Comparison of ENCODE assay signal across 8 cellular contexts in the genomic region with DNA sequence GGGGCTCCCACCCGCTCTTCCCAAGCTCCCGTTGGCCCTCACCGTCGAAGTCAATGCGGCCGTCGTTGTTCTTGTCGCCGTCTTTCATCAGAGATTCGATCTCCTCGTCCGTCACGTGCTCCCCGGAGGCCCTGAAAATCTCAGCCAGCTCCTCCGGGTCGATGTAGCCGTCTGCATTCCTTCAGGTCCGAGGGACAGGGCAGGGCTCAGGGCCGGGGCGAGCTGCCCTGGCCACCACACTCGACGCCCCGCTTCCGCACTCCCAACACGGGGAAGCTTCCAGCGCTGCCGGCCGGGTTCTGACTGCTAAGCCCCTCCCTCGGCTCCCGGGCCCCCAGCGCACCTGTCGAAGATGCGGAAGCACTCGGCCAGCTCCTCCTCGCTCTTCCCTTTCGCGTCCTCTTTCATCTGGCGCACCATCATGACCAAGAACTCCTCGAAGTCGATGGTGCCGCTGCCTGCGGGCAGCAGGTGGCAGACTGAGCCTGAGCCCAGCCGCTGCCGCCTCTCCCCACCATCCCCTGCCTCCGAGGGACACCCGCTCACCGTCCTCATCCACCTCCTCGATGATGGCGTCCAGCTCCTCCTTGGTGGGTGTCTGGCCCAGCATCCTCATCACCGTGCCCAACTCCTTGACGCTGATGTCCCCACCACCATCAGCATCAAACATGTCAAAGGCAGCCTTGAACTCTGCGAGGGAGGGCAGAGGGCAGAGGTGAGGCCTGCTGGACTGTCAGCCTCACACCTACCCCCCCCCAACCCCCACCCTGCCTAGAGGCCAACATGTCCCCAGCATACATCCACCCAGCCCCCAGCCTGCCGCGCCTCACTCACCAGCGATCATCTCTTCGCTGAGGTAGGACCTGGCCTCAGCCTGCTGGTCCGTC. TPM values are rescaled to one million over a fixed set of nuclear protein-coding genes. Genes with fewer than 3 reads are reported as not detected.
A peak's percentile ranks its signal among the peaks of the same experiment; 100 is the strongest.
DNase-seq lines count a peak whose midpoint lies in the region; ATAC-seq, FAIRE-seq and TF ChIP-seq lines count a peak whose summit lies in the region.

No MANE protein-coding gene starts in this region.

- ATAC-seq in GM12878 (peak; percentile 85), GM18867 (IDR thresholded peaks at IDR 0.05; ENCODE audit: unreplicated experiment) (no peak)

- peak overlapping the region; percentile 58 for H2AFZ ChIP-seq in GM12878 (ENCODE audit: control insufficient read depth, low read depth, low read length)

- CTCF ChIA-PET in GM12878 (lab: Yijun Ruan, JAX), result interaction anchor here (0.7 to 3.0 kb wide), 13 partner anchors 11 to 163 kb away, joined by 3 to 12 read pairs (median 5); partner anchors contain the start of gene UBE2C

- no peaks in the 10 kb centered on the region for H3K36me3 ChIP-seq in GM12878 (ENCODE audit: control insufficient read depth in 2 of 2, insufficient read depth in 2 of 2, low read length in 1 of 2)

- no peaks in the 10 kb centered on the region for H3K9me3 ChIP-seq in GM12878 (replicated peaks; ENCODE audit: control insufficient read depth, insufficient read depth, low read length)

- intact Hi-C loops in GM12878 (cut with micrococcal nuclease; ENCODE audit: unreplicated experiment), result no loop called here

- no peaks in the 10 kb centered on the region for H4K20me1 ChIP-seq in GM12878 (ENCODE audit: control insufficient read depth, insufficient read depth)

- BruUV-seq in GM12878 (replicated peaks; lab: Mats Ljungman, UMichigan), result no TSS peak

- TF ChIP-seq CTCF in GM12878 (IDR thresholded peaks at IDR 0.05 in 2 of 3, conservative IDR thresholded peaks at IDR 0.05 in 1 of 3; ENCODE audit: control insufficient read depth in 2 of 3, extremely low read depth in 1 of 3, insufficient read depth in 1 of 3, low read depth in 3 of 3, low read length in 3 of 3), result peak; percentile 28 to 54 (median 51); a peak in 4 of 6 replicates

- H3K27ac ChIP-seq in GM12878 (ENCODE audit: control insufficient read depth, insufficient read depth), result no peak overlapping the region

- DNase-seq in NCI-H748 (lab: John Stamatoyannopoulos, UW; ENCODE audit: unreplicated experiment) (peak; percentile 29), NCI-H748 treated with DMSO at 0.1 percent for 48 hours (lab: John Stamatoyannopoulos, UW) (no peak), T follicular helper cell (ENCODE audit: low read depth) (peak; percentile 12), GM12878 (ENCODE audit: low read depth, low spot score) (no peak), iris pigment epithelial cell (ENCODE audit: low read depth) (peak; percentile 35), pons (ENCODE audit: low spot score) (no peak)
- peak; percentile 46 to 48 for DNase-seq in stimulated activated CD4-positive, alpha-beta T cell treated with anti-CD3 and anti-CD28 coated beads, Interleukin-4, amount 100 ng/mL, for 4 hours

- no peak for FAIRE-seq in GM12878 (lab: Jason Lieb, UNC)

- no peak overlapping the region for H3K4me3 ChIP-seq in GM12878

- H3K4me2 ChIP-seq in GM12878 (ENCODE audit: control insufficient read depth, insufficient read depth), result peak overlapping the region; percentile 56

- RAD21 ChIA-PET in GM12878 (lab: Charles Lee; ENCODE audit: unreplicated experiment), result interaction anchor here (0.6 to 1.7 kb wide), 7 partner anchors 11 to 147 kb away, joined by 3 to 6 read pairs (median 3); no protein-coding TSS in a partner anchor

- H3K4me1 ChIP-seq in GM12878 (ENCODE audit: control insufficient read depth, insufficient read depth, low read length), result peaks cover 5% of the 10 kb centered on the region; the same call in 1 of the 2 replicates

- no peaks in the 10 kb centered on the region; a peak in 2 of 4 replicates for H3K27me3 ChIP-seq in GM12878 (replicated peaks in 1 of 2; ENCODE audit: control insufficient read depth in 2 of 2, insufficient read depth in 2 of 2, low read length in 1 of 2)

- H3K79me2 ChIP-seq in GM12878 (ENCODE audit: control insufficient read depth, insufficient read depth, low read length), result no peaks in the 10 kb centered on the region

- POLR2A ChIA-PET in GM12878 (lab: Charles Lee), result interaction anchor here (0.6 to 0.9 kb wide), 2 partner anchors 56 to 112 kb away, joined by 3 to 4 read pairs; no protein-coding TSS in a partner anchor

- SMC1A ChIA-PET in GM12878 (lab: Charles Lee; ENCODE audit: uncharacterized antibody, unreplicated experiment), result interaction anchor here (1.0 kb wide), 1 partner anchor 141 kb away, joined by 6 read pairs; no protein-coding TSS in a partner anchor

- WGBS in GM12878 (ENCODE audit: insufficient coverage, insufficient replicate concordance, low lambda C conversion rate, missing lambda C conversion rate), result 35% methylated on average over 53 of the region's 57 CpGs

- H3K9ac ChIP-seq in GM12878 (ENCODE audit: control insufficient read depth, insufficient read depth, low read length), result no peak overlapping the region

- TF ChIP-seq EP300 in GM12878 (IDR thresholded peaks at IDR 0.05; ENCODE audit: borderline replicate concordance in 1 of 2, control insufficient read depth in 1 of 2, low read depth in 2 of 2, low read length in 2 of 2), result no peak

- in situ Hi-C loops in GM12878 (cut with MboI), result loop anchor here (25.0 kb wide), 1 partner anchor 538 kb away; no protein-coding TSS in a partner anchor

- no peak for TF ChIP-seq RAD21 in GM12878 (IDR thresholded peaks at IDR 0.05; ENCODE audit: insufficient read depth, low read depth, low read length)

- TF ChIP-seq POLR2A in GM12878 (IDR thresholded peaks at IDR 0.05; ENCODE audit: low read depth, low read length), result no peak

RNA-seq across cellular contexts. Expression of gene TNNC2, which starts 2.9 kb away (rescaled TPM):
- not detected in 2 replicates for total RNA-seq in GM12878 (2013; cell fraction: nucleolus; rRNA removed)
- total RNA-seq in GM12878 (2014; rRNA removed) (not detected in 2 replicates), GM12878 (2014; rRNA removed; fragmentation: Illumina TruSeq; extraction: Trizol) (not detected in 2 replicates), GM12878 (2021) (not detected in 2 replicates)
- not detected for polyA plus RNA-seq in GM12878 (2011; ENCODE audit: low read depth)
- polyA plus RNA-seq in GM12878 (2011; rRNA removed) (not detected in 2 replicates), GM12878 (2014; fragmentation: Illumina TruSeq; extraction: Trizol) (not detected in 2 replicates), GM12878 (2014; fragmentation: Nextera tagmentation; extraction: Ambion mirVana) (not detected), GM12878 (2014; rRNA removed) (not detected in 2 replicates), GM12878 (2016; fragmentation: Nextera tagmentation; extraction: Ambion mirVana) (under 1 TPM in 1 of 2 experiments, not detected in 1; 0.37 TPM)
- 0.09 and 0.15 TPM in 2 replicates for polyA plus RNA-seq in GM12878 (2011; cell fraction: cytosol; rRNA removed)
- not detected in 2 replicates for polyA plus RNA-seq in GM12878 (2011; cell fraction: nucleus; rRNA removed)
- 0.31 TPM in 1 of 2 replicates, not detected in the other for polyA plus RNA-seq in GM12878 (2012)
- not detected in 2 replicates for polyA minus RNA-seq in GM12878 (2011; rRNA and poly(A)+ RNA removed)
- polyA minus RNA-seq in GM12878 (2011; cell fraction: cytosol; rRNA and poly(A)+ RNA removed), result not detected in 2 replicates
- polyA minus RNA-seq in GM12878 (2011; cell fraction: nucleus; rRNA and poly(A)+ RNA removed), result not detected in 2 replicates

RNA-seq across cellular contexts. Expression of gene SNX21, which starts 9.4 kb away (rescaled TPM):
- total RNA-seq in GM12878 (2013; cell fraction: nucleolus; rRNA removed), result 2.3 and 5.2 TPM in 2 replicates
- total RNA-seq in GM12878 (2014; rRNA removed) (0.76 and 0.79 TPM in 2 replicates), GM12878 (2014; rRNA removed; fragmentation: Illumina TruSeq; extraction: Trizol) (0.22 and 0.23 TPM in 2 replicates), GM12878 (2021) (0.77 and 1.2 TPM in 2 replicates)
- polyA plus RNA-seq in GM12878 (2011; ENCODE audit: low read depth), result 0.41 TPM
- polyA plus RNA-seq in GM12878 (2011; rRNA removed) (0.27 and 0.41 TPM in 2 replicates), GM12878 (2014; fragmentation: Illumina TruSeq; extraction: Trizol) (0.10 and 0.27 TPM in 2 replicates), GM12878 (2014; fragmentation: Nextera tagmentation; extraction: Ambion mirVana) (under 1 TPM; 0.34 to 0.37 TPM), GM12878 (2014; rRNA removed) (1.1 and 1.3 TPM in 2 replicates), GM12878 (2016; fragmentation: Nextera tagmentation; extraction: Ambion mirVana) (1 to 10 TPM in 1 of 2 experiments, under 1 TPM in 1; 0.74 to 1.4 TPM)
- 0.76 and 0.97 TPM in 2 replicates for polyA plus RNA-seq in GM12878 (2011; cell fraction: cytosol; rRNA removed)
- 0.49 and 0.92 TPM in 2 replicates for polyA plus RNA-seq in GM12878 (2011; cell fraction: nucleus; rRNA removed)
- polyA plus RNA-seq in GM12878 (2012), result 1.1 and 1.9 TPM in 2 replicates
- 0.15 and 0.52 TPM in 2 replicates for polyA minus RNA-seq in GM12878 (2011; rRNA and poly(A)+ RNA removed)
- polyA minus RNA-seq in GM12878 (2011; cell fraction: cytosol; rRNA and poly(A)+ RNA removed), result not detected in 2 replicates
- 0.85 and 1.4 TPM in 2 replicates for polyA minus RNA-seq in GM12878 (2011; cell fraction: nucleus; rRNA and poly(A)+ RNA removed)

RNA-seq across cellular contexts. Expression of gene UBE2C, which starts 11.7 kb away (rescaled TPM):
- total RNA-seq in GM12878 (2013; cell fraction: nucleolus; rRNA removed), result 3.5 and 5.6 TPM in 2 replicates
- total RNA-seq in GM12878 (2014; rRNA removed), result 174 and 186 TPM in 2 replicates
- total RNA-seq in GM12878 (2014; rRNA removed; fragmentation: Illumina TruSeq; extraction: Trizol), result 115 and 117 TPM in 2 replicates
- 133 and 141 TPM in 2 replicates for total RNA-seq in GM12878 (2021)
- polyA plus RNA-seq in GM12878 (2011; ENCODE audit: low read depth), result 135 TPM
- polyA plus RNA-seq in GM12878 (2011; rRNA removed), result 139 and 175 TPM in 2 replicates
- 226 and 261 TPM in 2 replicates for polyA plus RNA-seq in GM12878 (2011; cell fraction: cytosol; rRNA removed)
- 90.0 and 96.1 TPM in 2 replicates for polyA plus RNA-seq in GM12878 (2011; cell fraction: nucleus; rRNA removed)
- polyA plus RNA-seq in GM12878 (2012), result 100 and 106 TPM in 2 replicates
- 163 and 178 TPM in 2 replicates for polyA plus RNA-seq in GM12878 (2014; fragmentation: Illumina TruSeq; extraction: Trizol)
- 100 to 1,000 TPM in 1 of 2 experiments, 10 to 100 TPM in 1; 86.2 to 140 TPM for polyA plus RNA-seq in GM12878 (2014; fragmentation: Nextera tagmentation; extraction: Ambion mirVana)
- 229 and 243 TPM in 2 replicates for polyA plus RNA-seq in GM12878 (2014; rRNA removed)
- polyA plus RNA-seq in GM12878 (2016; fragmentation: Nextera tagmentation; extraction: Ambion mirVana), result 100 to 1,000 TPM; 396 to 412 TPM
- polyA minus RNA-seq in GM12878 (2011; rRNA and poly(A)+ RNA removed), result 59.9 and 79.5 TPM in 2 replicates
- polyA minus RNA-seq in GM12878 (2011; cell fraction: cytosol; rRNA and poly(A)+ RNA removed), result 56.4 and 68.8 TPM in 2 replicates
- polyA minus RNA-seq in GM12878 (2011; cell fraction: nucleus; rRNA and poly(A)+ RNA removed), result 20.3 and 24.9 TPM in 2 replicates

RNA-seq across cellular contexts. Expression of gene DNTTIP1, which starts 32.4 kb away (rescaled TPM):
- 7.2 and 7.5 TPM in 2 replicates for total RNA-seq in GM12878 (2013; cell fraction: nucleolus; rRNA removed)
- total RNA-seq in GM12878 (2014; rRNA removed), result 19.7 and 23.8 TPM in 2 replicates
- 16.4 and 19.8 TPM in 2 replicates for total RNA-seq in GM12878 (2014; rRNA removed; fragmentation: Illumina TruSeq; extraction: Trizol)
- total RNA-seq in GM12878 (2021), result 25.0 and 29.0 TPM in 2 replicates
- 10.3 TPM for polyA plus RNA-seq in GM12878 (2011; ENCODE audit: low read depth)
- 21.5 and 33.7 TPM in 2 replicates for polyA plus RNA-seq in GM12878 (2011; rRNA removed)
- 39.3 and 47.4 TPM in 2 replicates for polyA plus RNA-seq in GM12878 (2011; cell fraction: cytosol; rRNA removed)
- polyA plus RNA-seq in GM12878 (2011; cell fraction: nucleus; rRNA removed), result 24.3 and 25.6 TPM in 2 replicates
- 16.9 and 17.5 TPM in 2 replicates for polyA plus RNA-seq in GM12878 (2012)
- 28.8 and 35.4 TPM in 2 replicates for polyA plus RNA-seq in GM12878 (2014; fragmentation: Illumina TruSeq; extraction: Trizol)
- 10 to 100 TPM in 1 of 2 experiments, 1 to 10 TPM in 1; 7.9 to 18.7 TPM for polyA plus RNA-seq in GM12878 (2014; fragmentation: Nextera tagmentation; extraction: Ambion mirVana)
- 46.2 and 46.7 TPM in 2 replicates for polyA plus RNA-seq in GM12878 (2014; rRNA removed)
- polyA plus RNA-seq in GM12878 (2016; fragmentation: Nextera tagmentation; extraction: Ambion mirVana), result 10 to 100 TPM; 51.0 to 51.3 TPM
- 19.2 and 21.7 TPM in 2 replicates for polyA minus RNA-seq in GM12878 (2011; rRNA and poly(A)+ RNA removed)
- polyA minus RNA-seq in GM12878 (2011; cell fraction: cytosol; rRNA and poly(A)+ RNA removed), result 12.4 and 15.0 TPM in 2 replicates
- 5.2 and 9.7 TPM in 2 replicates for polyA minus RNA-seq in GM12878 (2011; cell fraction: nucleus; rRNA and poly(A)+ RNA removed)

RNA-seq across cellular contexts. Expression of gene WFDC3, which starts 32.5 kb away (rescaled TPM):
- total RNA-seq in GM12878 (2013; cell fraction: nucleolus; rRNA removed), result not detected in 2 replicates
- total RNA-seq in GM12878 (2014; rRNA removed) (not detected in 2 replicates), GM12878 (2014; rRNA removed; fragmentation: Illumina TruSeq; extraction: Trizol) (not detected in 2 replicates), GM12878 (2021) (not detected in 2 replicates)
- polyA plus RNA-seq in GM12878 (2011; ENCODE audit: low read depth), result not detected
- polyA plus RNA-seq in GM12878 (2011; rRNA removed) (not detected in 2 replicates), GM12878 (2014; fragmentation: Illumina TruSeq; extraction: Trizol) (0.21 TPM in 1 of 2 replicates, not detected in the other), GM12878 (2014; fragmentation: Nextera tagmentation; extraction: Ambion mirVana) (not detected), GM12878 (2014; rRNA removed) (not detected in 2 replicates), GM12878 (2016; fragmentation: Nextera tagmentation; extraction: Ambion mirVana) (under 1 TPM; 0.30 to 0.51 TPM)
- not detected in 2 replicates for polyA plus RNA-seq in GM12878 (2011; cell fraction: cytosol; rRNA removed)
- 0.16 TPM in 1 of 2 replicates, not detected in the other for polyA plus RNA-seq in GM12878 (2011; cell fraction: nucleus; rRNA removed)
- not detected in 2 replicates for polyA plus RNA-seq in GM12878 (2012)
- polyA minus RNA-seq in GM12878 (2011; rRNA and poly(A)+ RNA removed), result not detected in 2 replicates
- not detected in 2 replicates for polyA minus RNA-seq in GM12878 (2011; cell fraction: cytosol; rRNA and poly(A)+ RNA removed)
- not detected in 2 replicates for polyA minus RNA-seq in GM12878 (2011; cell fraction: nucleus; rRNA and poly(A)+ RNA removed)

Comparison
In these comparisons a context has a peak if more than half of its experiments do, and no peak if none do; other contexts are left out.
1. DNase-seq: peak in NCI-H748 (single experiment), T follicular helper cell (single experiment), iris pigment epithelial cell (single experiment) and stimulated activated CD4-positive, alpha-beta T cell treated with anti-CD3 and anti-CD28 coated beads, Interleukin-4, amount 100 ng/mL, for 4 hours (2 of 2); none in NCI-H748 treated with DMSO at 0.1 percent for 48 hours (single experiment), GM12878 (single experiment) and pons (single experiment).